1 cellular context compared by ENCODE assay signal in the genomic region with DNA sequence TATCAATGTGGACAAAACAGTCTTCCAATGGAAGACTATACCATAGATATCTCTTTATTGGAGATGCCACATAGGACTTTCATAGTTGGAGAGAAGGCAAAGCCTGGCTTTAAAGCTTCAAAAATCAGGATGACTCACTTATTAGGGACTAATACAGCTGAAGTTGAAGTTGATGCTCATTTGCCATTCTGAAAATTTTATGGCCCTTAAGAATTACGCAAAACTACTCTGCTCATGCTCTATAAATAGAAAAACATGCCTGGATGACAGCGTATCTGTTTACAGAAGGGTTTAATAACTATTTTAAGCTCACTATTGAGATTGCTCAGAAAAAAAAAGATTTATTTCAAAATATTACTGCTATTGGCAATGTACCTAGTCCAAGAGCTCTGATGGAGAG.
TF ChIP-seq lines count a peak whose summit lies in the region.

No MANE protein-coding gene starts in this region.

TF ChIP-seq in WTC11, 78 proteins besides CTCF, POLR2A, EP300 and RAD21 (continued from another document):
- TF ChIP-seq, protein P1, sequence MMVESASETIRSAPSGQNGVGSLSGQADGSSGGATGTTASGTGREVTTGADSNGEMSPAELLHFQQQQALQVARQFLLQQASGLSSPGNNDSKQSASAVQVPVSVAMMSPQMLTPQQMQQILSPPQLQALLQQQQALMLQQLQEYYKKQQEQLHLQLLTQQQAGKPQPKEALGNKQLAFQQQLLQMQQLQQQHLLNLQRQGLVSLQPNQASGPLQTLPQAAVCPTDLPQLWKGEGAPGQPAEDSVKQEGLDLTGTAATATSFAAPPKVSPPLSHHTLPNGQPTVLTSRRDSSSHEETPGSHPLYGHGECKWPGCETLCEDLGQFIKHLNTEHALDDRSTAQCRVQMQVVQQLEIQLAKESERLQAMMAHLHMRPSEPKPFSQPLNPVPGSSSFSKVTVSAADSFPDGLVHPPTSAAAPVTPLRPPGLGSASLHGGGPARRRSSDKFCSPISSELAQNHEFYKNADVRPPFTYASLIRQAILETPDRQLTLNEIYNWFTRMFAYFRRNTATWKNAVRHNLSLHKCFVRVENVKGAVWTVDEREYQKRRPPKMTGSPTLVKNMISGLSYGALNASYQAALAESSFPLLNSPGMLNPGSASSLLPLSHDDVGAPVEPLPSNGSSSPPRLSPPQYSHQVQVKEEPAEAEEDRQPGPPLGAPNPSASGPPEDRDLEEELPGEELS (CRISPR knock-in tag; IDR thresholded peaks at IDR 0.05), result no peak
- TF ChIP-seq NFATC4 (CRISPR knock-in tag; IDR thresholded peaks at IDR 0.05) (no peak), GTF2I (CRISPR knock-in tag; conservative IDR thresholded peaks at IDR 0.05) (no peak), OVOL2 (CRISPR knock-in tag; IDR thresholded peaks at IDR 0.05; ENCODE audit: borderline replicate concordance) (no peak), ZNF671 (CRISPR knock-in tag; IDR thresholded peaks at IDR 0.05) (no peak), MXD4 (CRISPR knock-in tag; IDR thresholded peaks at IDR 0.05; ENCODE audit: borderline replicate concordance) (no peak), NFE2L1 (CRISPR knock-in tag; IDR thresholded peaks at IDR 0.05) (no peak), ZNF138 (CRISPR knock-in tag; conservative IDR thresholded peaks at IDR 0.05) (no peak)
- TF ChIP-seq, protein P2, sequence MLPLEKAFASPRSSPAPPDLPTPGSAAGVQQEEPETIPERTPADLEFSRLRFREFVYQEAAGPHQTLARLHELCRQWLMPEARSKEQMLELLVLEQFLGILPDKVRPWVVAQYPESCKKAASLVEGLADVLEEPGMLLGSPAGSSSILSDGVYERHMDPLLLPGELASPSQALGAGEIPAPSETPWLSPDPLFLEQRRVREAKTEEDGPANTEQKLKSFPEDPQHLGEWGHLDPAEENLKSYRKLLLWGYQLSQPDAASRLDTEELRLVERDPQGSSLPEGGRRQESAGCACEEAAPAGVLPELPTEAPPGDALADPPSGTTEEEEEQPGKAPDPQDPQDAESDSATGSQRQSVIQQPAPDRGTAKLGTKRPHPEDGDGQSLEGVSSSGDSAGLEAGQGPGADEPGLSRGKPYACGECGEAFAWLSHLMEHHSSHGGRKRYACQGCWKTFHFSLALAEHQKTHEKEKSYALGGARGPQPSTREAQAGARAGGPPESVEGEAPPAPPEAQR (CRISPR knock-in tag; IDR thresholded peaks at IDR 0.05), result no peak
- TF ChIP-seq, protein P3, sequence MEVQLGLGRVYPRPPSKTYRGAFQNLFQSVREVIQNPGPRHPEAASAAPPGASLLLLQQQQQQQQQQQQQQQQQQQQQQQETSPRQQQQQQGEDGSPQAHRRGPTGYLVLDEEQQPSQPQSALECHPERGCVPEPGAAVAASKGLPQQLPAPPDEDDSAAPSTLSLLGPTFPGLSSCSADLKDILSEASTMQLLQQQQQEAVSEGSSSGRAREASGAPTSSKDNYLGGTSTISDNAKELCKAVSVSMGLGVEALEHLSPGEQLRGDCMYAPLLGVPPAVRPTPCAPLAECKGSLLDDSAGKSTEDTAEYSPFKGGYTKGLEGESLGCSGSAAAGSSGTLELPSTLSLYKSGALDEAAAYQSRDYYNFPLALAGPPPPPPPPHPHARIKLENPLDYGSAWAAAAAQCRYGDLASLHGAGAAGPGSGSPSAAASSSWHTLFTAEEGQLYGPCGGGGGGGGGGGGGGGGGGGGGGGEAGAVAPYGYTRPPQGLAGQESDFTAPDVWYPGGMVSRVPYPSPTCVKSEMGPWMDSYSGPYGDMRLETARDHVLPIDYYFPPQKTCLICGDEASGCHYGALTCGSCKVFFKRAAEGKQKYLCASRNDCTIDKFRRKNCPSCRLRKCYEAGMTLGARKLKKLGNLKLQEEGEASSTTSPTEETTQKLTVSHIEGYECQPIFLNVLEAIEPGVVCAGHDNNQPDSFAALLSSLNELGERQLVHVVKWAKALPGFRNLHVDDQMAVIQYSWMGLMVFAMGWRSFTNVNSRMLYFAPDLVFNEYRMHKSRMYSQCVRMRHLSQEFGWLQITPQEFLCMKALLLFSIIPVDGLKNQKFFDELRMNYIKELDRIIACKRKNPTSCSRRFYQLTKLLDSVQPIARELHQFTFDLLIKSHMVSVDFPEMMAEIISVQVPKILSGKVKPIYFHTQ (CRISPR knock-in tag; IDR thresholded peaks at IDR 0.05), result no peak
- TF ChIP-seq, protein P4, sequence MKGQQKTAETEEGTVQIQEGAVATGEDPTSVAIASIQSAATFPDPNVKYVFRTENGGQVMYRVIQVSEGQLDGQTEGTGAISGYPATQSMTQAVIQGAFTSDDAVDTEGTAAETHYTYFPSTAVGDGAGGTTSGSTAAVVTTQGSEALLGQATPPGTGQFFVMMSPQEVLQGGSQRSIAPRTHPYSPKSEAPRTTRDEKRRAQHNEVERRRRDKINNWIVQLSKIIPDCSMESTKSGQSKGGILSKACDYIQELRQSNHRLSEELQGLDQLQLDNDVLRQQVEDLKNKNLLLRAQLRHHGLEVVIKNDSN (CRISPR knock-in tag; IDR thresholded peaks at IDR 0.05), result no peak
